In genomic region chr11:65421204-65422103, GRCh38 we compare ENCODE assay signal across 8 cellular contexts.
DNase-seq lines count a peak whose midpoint lies in the region; ATAC-seq and TF ChIP-seq lines count a peak whose summit lies in the region.

No MANE protein-coding gene starts in this region.

- H3K79me2 ChIP-seq in KMS-11 (ENCODE audit: insufficient read depth, low read depth), result peaks cover 85% of the 10 kb centered on the region

- no peaks in the 10 kb centered on the region for H3K27me3 Mint-ChIP-seq in nephron (ENCODE audit: low read depth)

- H3K4me3 Mint-ChIP-seq in nephron, result peak overlapping the region; percentile 91 to 99 (median 92)

- peaks cover 85% of the 10 kb centered on the region for H3K4me1 Mint-ChIP-seq in nephron

- H3K9ac ChIP-seq in KMS-11, result peak overlapping the region; percentile 99

- peaks cover 25% of the 10 kb centered on the region for H4K20me1 ChIP-seq in KMS-11 (ENCODE audit: insufficient read depth)

- peaks cover 15% of the 10 kb centered on the region for H3K36me3 Mint-ChIP-seq in nephron (ENCODE audit: low read depth)

- peak overlapping the region; percentile 99 for H3K4me2 ChIP-seq in KMS-11

- no peak overlapping the region for H2AFZ ChIP-seq in KMS-11 (ENCODE audit: low read depth)

- no peaks in the 10 kb centered on the region for H3K36me3 ChIP-seq in KMS-11 (ENCODE audit: insufficient read depth)
- peaks cover 37% of the 10 kb centered on the region for H3K36me3 ChIP-seq in RWPE2 (ENCODE audit: low read depth)

- DNase-seq in DMS153 (lab: John Stamatoyannopoulos, UW) (peak; percentile 93), RWPE2 (ENCODE audit: low spot score) (peak; percentile 97), fibroblast of peridontal ligament (ENCODE audit: extremely low read depth) (peak; percentile 100)
- DNase-seq in activated T-helper 9 cell treated with anti-CD3 and anti-CD28 coated beads, Interleukin-2, amount 50 U/mL, for 16 hours (ENCODE audit: low read depth), result peak; percentile 84
- peak; percentile 88 for DNase-seq in stimulated activated naive CD4-positive, alpha-beta T cell treated with Interleukin-2 at 50 U/mL for 16 hours (lab: John Stamatoyannopoulos, UW)

- H3K27ac ChIP-seq in KMS-11 (peak overlapping the region; percentile 100), RWPE2 (ENCODE audit: poor library complexity, severe bottlenecking) (peak overlapping the region; percentile 97)

- no peak overlapping the region for H3K4me3 ChIP-seq in KMS-11 (IDR thresholded peaks at IDR 0.05; ENCODE audit: insufficient read depth, low read depth, low read length)
- H3K4me3 ChIP-seq in RWPE2 (ENCODE audit: severe bottlenecking), result peak overlapping the region; percentile 76

- no peak for TF ChIP-seq CTCF in KMS-11 (conservative IDR thresholded peaks at IDR 0.05; ENCODE audit: low read depth, low read length)
- TF ChIP-seq CTCF in RWPE2 (IDR thresholded peaks at IDR 0.05; ENCODE audit: poor library complexity, severe bottlenecking), result no peak
- no peak for TF ChIP-seq CTCF in nephron (IDR thresholded peaks at IDR 0.05; ENCODE audit: unreplicated experiment in 3 of 3)

- H3K9me3 ChIP-seq in RWPE2 (ENCODE audit: severe bottlenecking), result no peaks in the 10 kb centered on the region

- no peaks in the 10 kb centered on the region for H3K27me3 ChIP-seq in KMS-11 (ENCODE audit: insufficient read depth, low read depth)
- no peaks in the 10 kb centered on the region for H3K27me3 ChIP-seq in RWPE2 (ENCODE audit: insufficient read depth, poor library complexity, severe bottlenecking)

- peak overlapping the region; percentile 99 to 100 (median 99) for H3K27ac Mint-ChIP-seq in nephron

- H3K9me3 Mint-ChIP-seq in nephron, result no peaks in the 10 kb centered on the region

- ATAC-seq in RWPE2 (ENCODE audit: low read depth), result peak; percentile 38
- no peak for ATAC-seq in HG03159 (IDR thresholded peaks at IDR 0.05; ENCODE audit: unreplicated experiment)

- H3K4me1 ChIP-seq in KMS-11 (ENCODE audit: low read depth, poor library complexity, severe bottlenecking) (peaks cover 53% of the 10 kb centered on the region), RWPE2 (ENCODE audit: insufficient read depth, poor library complexity, severe bottlenecking) (peaks cover 35% of the 10 kb centered on the region)
